In genomic region chr6:127539292-127539691, GRCh38 we compare ENCODE assay signal across 8 cellular contexts. TPM values are rescaled to one million over a fixed set of nuclear protein-coding genes. Genes with fewer than 3 reads are reported as not detected.
DNase-seq lines count a peak whose midpoint lies in the region; ATAC-seq and TF ChIP-seq lines count a peak whose summit lies in the region.

No MANE protein-coding gene starts in this region.

- H3K36me3 ChIP-seq in mammary epithelial cell (ENCODE audit: insufficient read depth, low read length) (no peaks in the 10 kb centered on the region), H7 (replicated peaks; ENCODE audit: control insufficient read depth, insufficient read depth, low read length) (no peaks in the 10 kb centered on the region)

- no peak overlapping the region for H3K4me2 ChIP-seq in mammary epithelial cell (ENCODE audit: insufficient read depth, low read depth, low read length)

- no peak overlapping the region for H3K9ac ChIP-seq in mammary epithelial cell (ENCODE audit: insufficient read depth, low read length)

- no peaks in the 10 kb centered on the region for H3K79me2 ChIP-seq in mammary epithelial cell (ENCODE audit: insufficient read depth, low read length)

- dilution Hi-C loops in mammary epithelial cell (cut with HindIII; ENCODE audit: low sequenced_read_pairs), result no loop called here

- H3K27ac ChIP-seq in mammary epithelial cell (ENCODE audit: insufficient read depth, low read depth, low read length), result no peak overlapping the region

- DNase-seq in AG09319 (ENCODE audit: extremely low read depth, low read depth) (no peak), NCI-H146 (lab: John Stamatoyannopoulos, UW) (peak; percentile 54), mammary epithelial cell (no peak), pons (ENCODE audit: low spot score) (peak; percentile 40), H7 (no peak), NCI-H1048 (lab: John Stamatoyannopoulos, UW) (no peak)
- no peak for DNase-seq in stimulated activated CD8-positive, alpha-beta memory T cell treated with anti-CD3 and anti-CD28 coated beads, Interleukin-4, amount 100 ng/mL, for 48 hours

- no TSS peak for BruUV-seq in mammary epithelial cell (replicated peaks; lab: Mats Ljungman, UMichigan)

- TF ChIP-seq CTCF in AG09319 (IDR thresholded peaks at IDR 0.05; ENCODE audit: low read depth, low read length) (peak; percentile 16), mammary epithelial cell (conservative IDR thresholded peaks at IDR 0.05 in 1 of 2, IDR thresholded peaks at IDR 0.05 in 1 of 2; ENCODE audit: extremely low read depth in 1 of 2, insufficient read depth in 1 of 2, low read depth in 1 of 2, low read length in 2 of 2) (peak; percentile 28 to 29)

- 21% methylated on average over 2 of the region's 2 CpGs for WGBS in mammary epithelial cell (ENCODE audit: low coverage, missing lambda C conversion rate)

- H3K27me3 ChIP-seq in mammary epithelial cell (ENCODE audit: insufficient read depth, low read length) (no peaks in the 10 kb centered on the region), H7 (ENCODE audit: control insufficient read depth, insufficient read depth, low read length) (no peaks in the 10 kb centered on the region)

- H4K20me1 ChIP-seq in mammary epithelial cell (ENCODE audit: insufficient read depth, low read length), result no peaks in the 10 kb centered on the region

- peak; percentile 74 for ATAC-seq in GM18907 (IDR thresholded peaks at IDR 0.05; ENCODE audit: unreplicated experiment)

- intact Hi-C loops in mammary epithelial cell (cut with micrococcal nuclease), result loop anchor here (1.0 to 5.0 kb wide), 3 partner anchors 74 to 352 kb away; no protein-coding TSS in a partner anchor

- CTCF ChIA-PET in mammary epithelial cell (lab: Charles Lee; ENCODE audit: low non-redundant PET), result interaction anchor here (0.6 kb wide), 2 partner anchors 72 to 80 kb away, joined by 4 read pairs; no protein-coding TSS in a partner anchor

- in situ Hi-C loops in mammary epithelial cell (cut with MboI; ENCODE audit: low sequenced_read_pairs in 2 of 2), result loop anchor here (25.0 kb wide), 1 partner anchor 227 kb away; no protein-coding TSS in a partner anchor

- H3K9me3 ChIP-seq in mammary epithelial cell (replicated peaks; ENCODE audit: insufficient read depth, low read length), result no peaks in the 10 kb centered on the region

- no peak overlapping the region for H2AFZ ChIP-seq in mammary epithelial cell (ENCODE audit: low read depth, low read length)

- H3K4me1 ChIP-seq in mammary epithelial cell (ENCODE audit: insufficient read depth, low read length), result no peaks in the 10 kb centered on the region

- no peak overlapping the region for H3K4me3 ChIP-seq in mammary epithelial cell (replicated peaks in 1 of 3; ENCODE audit: insufficient read depth in 1 of 3, low read depth in 2 of 3, low read length in 3 of 3)
- no peak overlapping the region for H3K4me3 ChIP-seq in H7 (ENCODE audit: insufficient read depth, low read depth, low read length)

RNA-seq across cellular contexts. Expression of gene C6orf58, which starts 37.7 kb away (rescaled TPM):
- total RNA-seq in mammary epithelial cell, result under 1 TPM in 1 of 2 donors, not detected in 1; 0.26 TPM
- not detected for polyA plus RNA-seq in mammary epithelial cell
- not detected for polyA minus RNA-seq in mammary epithelial cell
- total RNA-seq in H7 (2014; rRNA removed; shearing (Covaris generic)), result not detected in 2 replicates

Comparison
In these comparisons a context has a peak if more than half of its experiments do, and no peak if none do; other contexts are left out.
1. DNase-seq: peak in NCI-H146 (single experiment) and pons (single experiment); none in AG09319 (single experiment), mammary epithelial cell (single experiment), stimulated activated CD8-positive, alpha-beta memory T cell treated with anti-CD3 and anti-CD28 coated beads, Interleukin-4, amount 100 ng/mL, for 48 hours (single experiment), H7 (single experiment) and NCI-H1048 (single experiment).